Comparison of ENCODE assay signal across 7 cellular contexts in genomic region chr22:25571969-25572707, GRCh38. TPM values are rescaled to one million over a fixed set of nuclear protein-coding genes. Genes with fewer than 3 reads are reported as not detected.
DNase-seq lines count a peak whose midpoint lies in the region; ATAC-seq, FAIRE-seq and TF ChIP-seq lines count a peak whose summit lies in the region.
"Not testable (repeated sequence)": the region's sequence is repeated elsewhere in the genome, so short reads cannot be mapped to it uniquely, and the experiment has no call there.

No MANE protein-coding gene starts in this region.

- not testable (repeated sequence) for TF ChIP-seq CTCF in activated B cell treated with CpG ODN at 0.5 μM for 24 hours (IDR thresholded peaks at IDR 0.05)

- not testable (repeated sequence) for H3K27me3 Mint-ChIP-seq in activated B cell treated with CpG ODN at 0.5 μM for 24 hours; activated CD8-positive, alpha-beta memory T cell treated with anti-CD3 and anti-CD28 coated beads, Interleukin-2, amount 10 ng/mL, durations not matched to agents 7 days and 5 days; activated naive CD8-positive, alpha-beta T cell; memory B cell; stimulated activated naive CD8-positive, alpha-beta T cell treated with anti-CD3 and anti-CD28 coated beads, Interleukin-15, Interleukin-2, amounts not matched to agents 100 ng/mL and 50 ng/mL, for 24 hours

- TF ChIP-seq POLR2A in GM12892 (IDR thresholded peaks at IDR 0.05; ENCODE audit: low read depth, low read length), result not testable (repeated sequence)

- peak overlapping the region; percentile 82 for H3K27ac Mint-ChIP-seq in activated B cell treated with CpG ODN at 0.5 μM for 24 hours
- peak overlapping the region; percentile 2 for H3K27ac Mint-ChIP-seq in activated CD8-positive, alpha-beta memory T cell treated with anti-CD3 and anti-CD28 coated beads, Interleukin-2, amount 10 ng/mL, durations not matched to agents 7 days and 5 days
- not testable (repeated sequence) for H3K27ac Mint-ChIP-seq in activated naive CD8-positive, alpha-beta T cell
- peak overlapping the region; percentile 78 for H3K27ac Mint-ChIP-seq in memory B cell
- H3K27ac Mint-ChIP-seq in stimulated activated naive CD8-positive, alpha-beta T cell treated with anti-CD3 and anti-CD28 coated beads, Interleukin-15, Interleukin-2, amounts not matched to agents 100 ng/mL and 50 ng/mL, for 24 hours, result peak overlapping the region; percentile 66

- POLR2A ChIA-PET in activated B cell treated with CpG ODN at 0.5 μM for 24 hours (lab: Charles Lee), result interaction anchor here (1.1 to 1.4 kb wide), 2 partner anchors 8 to 28 kb away, joined by 7 to 11 read pairs; partner anchors contain the start of gene GRK3

- peak; percentile 30 for FAIRE-seq in GM12892 (lab: Jason Lieb, UNC)

- H3K4me3 Mint-ChIP-seq in activated B cell treated with CpG ODN at 0.5 μM for 24 hours, result peak overlapping the region; percentile 36
- not testable (repeated sequence) for H3K4me3 Mint-ChIP-seq in activated CD8-positive, alpha-beta memory T cell treated with anti-CD3 and anti-CD28 coated beads, Interleukin-2, amount 10 ng/mL, durations not matched to agents 7 days and 5 days; memory B cell; stimulated activated naive CD8-positive, alpha-beta T cell treated with anti-CD3 and anti-CD28 coated beads, Interleukin-15, Interleukin-2, amounts not matched to agents 100 ng/mL and 50 ng/mL, for 24 hours
- peak overlapping the region; percentile 1 for H3K4me3 Mint-ChIP-seq in activated naive CD8-positive, alpha-beta T cell

- H3K9me3 Mint-ChIP-seq in activated B cell treated with CpG ODN at 0.5 μM for 24 hours; activated CD8-positive, alpha-beta memory T cell treated with anti-CD3 and anti-CD28 coated beads, Interleukin-2, amount 10 ng/mL, durations not matched to agents 7 days and 5 days (ENCODE audit: low read depth); activated naive CD8-positive, alpha-beta T cell (ENCODE audit: low read depth); memory B cell; stimulated activated naive CD8-positive, alpha-beta T cell treated with anti-CD3 and anti-CD28 coated beads, Interleukin-15, Interleukin-2, amounts not matched to agents 100 ng/mL and 50 ng/mL, for 24 hours: not testable (repeated sequence)

- not testable (repeated sequence) for DNase-seq in GM12892 (ENCODE audit: insufficient read length); activated B cell treated with CpG ODN at 0.5 μM for 24 hours; activated CD8-positive, alpha-beta memory T cell treated with anti-CD3 and anti-CD28 coated beads, Interleukin-2, amount 10 ng/mL, durations not matched to agents 7 days and 5 days; memory B cell (ENCODE audit: low spot score in 2 of 2)

- H3K36me3 Mint-ChIP-seq in activated B cell treated with CpG ODN at 0.5 μM for 24 hours (ENCODE audit: low read depth), result peaks cover 39% of the 10 kb centered on the region
- peaks cover 33% of the 10 kb centered on the region for H3K36me3 Mint-ChIP-seq in activated CD8-positive, alpha-beta memory T cell treated with anti-CD3 and anti-CD28 coated beads, Interleukin-2, amount 10 ng/mL, durations not matched to agents 7 days and 5 days
- not testable (repeated sequence) for H3K36me3 Mint-ChIP-seq in activated naive CD8-positive, alpha-beta T cell; memory B cell; stimulated activated naive CD8-positive, alpha-beta T cell treated with anti-CD3 and anti-CD28 coated beads, Interleukin-15, Interleukin-2, amounts not matched to agents 100 ng/mL and 50 ng/mL, for 24 hours (ENCODE audit: low read depth)

- intact Hi-C loops in activated B cell treated with CpG ODN at 0.5 μM for 24 hours (cut with micrococcal nuclease), result loop anchor here (5.0 kb wide), 1 partner anchor 50 kb away; no protein-coding TSS in a partner anchor

- peak overlapping the region; percentile 94 for H3K27ac ChIP-seq in KOPT-K1 (ENCODE audit: low read depth, low read length, poor library complexity, severe bottlenecking)

- H3K9me3 ChIP-seq in KOPT-K1 (ENCODE audit: insufficient read depth, low read length, poor library complexity, severe bottlenecking), result not testable (repeated sequence)

- peaks cover 85% of the 10 kb centered on the region for H3K4me1 Mint-ChIP-seq in activated B cell treated with CpG ODN at 0.5 μM for 24 hours
- peaks cover 46% of the 10 kb centered on the region for H3K4me1 Mint-ChIP-seq in activated CD8-positive, alpha-beta memory T cell treated with anti-CD3 and anti-CD28 coated beads, Interleukin-2, amount 10 ng/mL, durations not matched to agents 7 days and 5 days
- not testable (repeated sequence) for H3K4me1 Mint-ChIP-seq in activated naive CD8-positive, alpha-beta T cell (ENCODE audit: low read depth)
- H3K4me1 Mint-ChIP-seq in memory B cell, result peaks cover 44% of the 10 kb centered on the region
- H3K4me1 Mint-ChIP-seq in stimulated activated naive CD8-positive, alpha-beta T cell treated with anti-CD3 and anti-CD28 coated beads, Interleukin-15, Interleukin-2, amounts not matched to agents 100 ng/mL and 50 ng/mL, for 24 hours (ENCODE audit: low read depth), result peaks cover 21% of the 10 kb centered on the region

- CTCF ChIA-PET in activated B cell treated with CpG ODN at 0.5 μM for 24 hours (lab: Charles Lee), result interaction anchor here (0.6 to 1.7 kb wide), 3 partner anchors 8 to 50 kb away, joined by 3 to 9 read pairs (median 5); partner anchors contain the start of gene GRK3
- CTCF ChIA-PET in activated CD8-positive, alpha-beta memory T cell treated with anti-CD3 and anti-CD28 coated beads, Interleukin-2, amount 10 ng/mL, durations not matched to agents 7 days and 5 days (lab: Charles Lee), result interaction anchor here (0.8 to 1.5 kb wide), 4 partner anchors 8 to 201 kb away, joined by 3 to 6 read pairs (median 3); no protein-coding TSS in a partner anchor

- peaks cover 50% of the 10 kb centered on the region for H3K36me3 ChIP-seq in KOPT-K1 (ENCODE audit: insufficient read depth, low read length)

- not testable (repeated sequence) for ATAC-seq in activated B cell treated with CpG ODN at 0.5 μM for 24 hours (ENCODE audit: low read depth); activated CD8-positive, alpha-beta memory T cell treated with anti-CD3 and anti-CD28 coated beads, Interleukin-2, amount 10 ng/mL, durations not matched to agents 7 days and 5 days; memory B cell (ENCODE audit: low read depth)

RNA-seq across cellular contexts. Expression of gene GRK3, which starts 7.7 kb away (rescaled TPM):
- polyA plus RNA-seq in GM12892 (2012; ENCODE audit: missing spikeins), result 14.4 TPM
- 66.6 and 66.7 TPM in 2 replicates for total RNA-seq in activated B cell treated with CpG ODN at 0.5 μM for 24 hours
- 10 to 100 TPM; 34.1 to 43.3 TPM for total RNA-seq in activated CD8-positive, alpha-beta memory T cell treated with anti-CD3 and anti-CD28 coated beads, Interleukin-2, amount 10 ng/mL, durations not matched to agents 7 days and 5 days
